Comparison of ENCODE assay signal across 8 cellular contexts in genomic region chr15:74461847-74462511, GRCh38. TPM values are rescaled to one million over a fixed set of nuclear protein-coding genes. Genes with fewer than 3 reads are reported as not detected.
DNase-seq lines count a peak whose midpoint lies in the region; ATAC-seq, FAIRE-seq and TF ChIP-seq lines count a peak whose summit lies in the region.

No MANE protein-coding gene starts in this region.

- H3K36me3 ChIP-seq in BE2C (peaks cover 8% of the 10 kb centered on the region), HUES6 (ENCODE audit: control insufficient read depth, insufficient read depth, low read length) (peaks cover 11% of the 10 kb centered on the region; the same call in 1 of the 2 replicates), GM12878 (ENCODE audit: control insufficient read depth in 2 of 2, insufficient read depth in 2 of 2, low read length in 1 of 2) (peaks cover 0 to under 1% of the 10 kb centered on the region in 2 experiments; a peak in 1 of 4 replicates)

- TF ChIP-seq RAD21 in GM12878 (IDR thresholded peaks at IDR 0.05; ENCODE audit: insufficient read depth, low read depth, low read length) = no peak

- POLR2A ChIA-PET in GM12878 (lab: Charles Lee) = interaction anchor here (0.7 to 3.0 kb wide), 17 partner anchors 11 to 468 kb away, joined by 3 to 18 read pairs (median 4); partner anchors contain the start of genes ARID3B, CLK3 and PML

- no TSS peak for BruUV-seq in GM12878 (replicated peaks; lab: Mats Ljungman, UMichigan)

- H3K9ac ChIP-seq in HUES6 (ENCODE audit: low read length) (peak overlapping the region; percentile 69), GM12878 (ENCODE audit: control insufficient read depth, insufficient read depth, low read length) (peak overlapping the region; percentile 87)

- H3K9me3 ChIP-seq in BE2C (no peaks in the 10 kb centered on the region), HUES6 (ENCODE audit: control insufficient read depth, insufficient read depth, low read depth, low read length) (peaks cover 3% of the 10 kb centered on the region; the same call in 1 of the 2 replicates), GM12878 (replicated peaks; ENCODE audit: control insufficient read depth, insufficient read depth, low read length) (peaks cover 3% of the 10 kb centered on the region; the same call in 2 of the 3 replicates), mononuclear cell (ENCODE audit: low read depth, low read length) (no peaks in the 10 kb centered on the region)

- DNase-seq in BE2C = no peak
- DNase-seq in GM12878 (ENCODE audit: low read depth, low spot score) = no peak
- no peak for DNase-seq in NCI-H1092 treated with DMSO at 0.1 percent for 48 hours (lab: John Stamatoyannopoulos, UW)
- no peak for DNase-seq in NCI-H187 (lab: John Stamatoyannopoulos, UW)
- DNase-seq in superior temporal gyrus (ENCODE audit: extremely low spot score) = no peak

- peak overlapping the region; percentile 8; the same call in 1 of the 2 replicates for H3K27ac ChIP-seq in HUES6 (ENCODE audit: low read depth, low read length)
- H3K27ac ChIP-seq in GM12878 (ENCODE audit: control insufficient read depth, insufficient read depth) = peak overlapping the region; percentile 93

- TF ChIP-seq POLR2A in GM12878 (IDR thresholded peaks at IDR 0.05; ENCODE audit: low read depth, low read length) = no peak

- H3K4me3 ChIP-seq in BE2C (ENCODE audit: low read depth, low read length) (peak overlapping the region; percentile 96), HUES6 (ENCODE audit: low read depth, low read length) (peak overlapping the region; percentile 77), GM12878 (peak overlapping the region; percentile 92), mononuclear cell (ENCODE audit: low read length) (peak overlapping the region; percentile 80)

- RAD21 ChIA-PET in GM12878 (lab: Charles Lee; ENCODE audit: unreplicated experiment) = interaction anchor here (1.0 to 3.9 kb wide), 12 partner anchors 22 to 168 kb away, joined by 3 to 36 read pairs (median 5); partner anchors contain the start of gene ARID3B

- peak overlapping the region; percentile 75 for H3K4me2 ChIP-seq in GM12878 (ENCODE audit: control insufficient read depth, insufficient read depth)

- intact Hi-C loops in GM12878 (cut with micrococcal nuclease; ENCODE audit: unreplicated experiment) = loop anchor here (1.0 kb wide), 3 partner anchors 28 to 153 kb away; partner anchors contain the start of gene CLK3

- SMC1A ChIA-PET in GM12878 (lab: Charles Lee; ENCODE audit: uncharacterized antibody, unreplicated experiment) = interaction anchor here (0.8 to 3.9 kb wide), 10 partner anchors 9 to 117 kb away, joined by 3 to 16 read pairs (median 4); no protein-coding TSS in a partner anchor

- TF ChIP-seq CTCF in BE2C (IDR thresholded peaks at IDR 0.05; ENCODE audit: low read depth, low read length) = no peak
- no peak for TF ChIP-seq CTCF in GM12878 (IDR thresholded peaks at IDR 0.05 in 2 of 3, conservative IDR thresholded peaks at IDR 0.05 in 1 of 3; ENCODE audit: control insufficient read depth in 2 of 3, extremely low read depth in 1 of 3, insufficient read depth in 1 of 3, low read depth in 3 of 3, low read length in 3 of 3)

- in situ Hi-C loops in GM12878 (cut with MboI) = no loop called here

- H4K20me1 ChIP-seq in GM12878 (ENCODE audit: control insufficient read depth, insufficient read depth) = no peaks in the 10 kb centered on the region

- H3K79me2 ChIP-seq in GM12878 (ENCODE audit: control insufficient read depth, insufficient read depth, low read length) = peaks cover 64% of the 10 kb centered on the region

- ATAC-seq in GM12878 = no peak
- no peak for ATAC-seq in GM19351 (IDR thresholded peaks at IDR 0.05; ENCODE audit: unreplicated experiment)

- WGBS in GM12878 (ENCODE audit: insufficient coverage, insufficient replicate concordance, low lambda C conversion rate, missing lambda C conversion rate) = 1% methylated on average over 8 of the region's 8 CpGs

- H3K4me1 ChIP-seq in BE2C (no peaks in the 10 kb centered on the region), HUES6 (ENCODE audit: control insufficient read depth, insufficient read depth, low read length) (peaks cover 5% of the 10 kb centered on the region; the same call in 1 of the 2 replicates), GM12878 (ENCODE audit: control insufficient read depth, insufficient read depth, low read length) (peaks cover 11% of the 10 kb centered on the region), mononuclear cell (ENCODE audit: insufficient read depth, low read length) (peaks cover 33% of the 10 kb centered on the region)

- no peak for TF ChIP-seq EP300 in GM12878 (IDR thresholded peaks at IDR 0.05; ENCODE audit: borderline replicate concordance in 1 of 2, control insufficient read depth in 1 of 2, low read depth in 2 of 2, low read length in 2 of 2)

- CTCF ChIA-PET in GM12878 (lab: Yijun Ruan, JAX) = interaction anchor here (0.6 to 5.4 kb wide), 15 partner anchors 8 to 181 kb away, joined by 3 to 26 read pairs (median 5); partner anchors contain the start of gene CLK3

- H2AFZ ChIP-seq in GM12878 (ENCODE audit: control insufficient read depth, low read depth, low read length) = no peak overlapping the region; the same call in 1 of the 2 replicates

- FAIRE-seq in GM12878 (lab: Jason Lieb, UNC) = no peak

- H3K27me3 ChIP-seq in BE2C (no peaks in the 10 kb centered on the region), HUES6 (ENCODE audit: control insufficient read depth, insufficient read depth, low read length) (no peaks in the 10 kb centered on the region), GM12878 (replicated peaks in 1 of 2; ENCODE audit: control insufficient read depth in 2 of 2, insufficient read depth in 2 of 2, low read length in 1 of 2) (no peaks in the 10 kb centered on the region), mononuclear cell (ENCODE audit: insufficient read depth, low read length) (no peaks in the 10 kb centered on the region)

TF ChIP-seq in GM12878, 131 proteins besides CTCF, POLR2A, EP300 and RAD21:
- TF ChIP-seq NRF1 (conservative IDR thresholded peaks at IDR 0.05; ENCODE audit: low read depth, low read length) (no peak), MTA3 (IDR thresholded peaks at IDR 0.05; ENCODE audit: borderline replicate concordance, low read length) (0 out of 2 replicates have a peak, but pooled peaks have one; percentile 33)
TF ChIP-seq in GM12878: peak in this region for 1.

RNA-seq across cellular contexts. Expression of gene UBL7, which starts 1.0 kb away (rescaled TPM):
- polyA plus RNA-seq in BE2C (2012; ENCODE audit: insufficient read depth, insufficient read length, low read depth) = 84.1 TPM
- total RNA-seq in GM12878 (2013; cell fraction: nucleolus; rRNA removed) = 22.7 and 26.2 TPM in 2 replicates
- 106 and 107 TPM in 2 replicates for total RNA-seq in GM12878 (2014; rRNA removed)
- 44.3 and 46.6 TPM in 2 replicates for total RNA-seq in GM12878 (2014; rRNA removed; fragmentation: Illumina TruSeq; extraction: Trizol)
- total RNA-seq in GM12878 (2021) = 81.3 and 84.8 TPM in 2 replicates
- polyA plus RNA-seq in GM12878 (2011; ENCODE audit: low read depth) = 33.5 TPM
- 72.6 and 89.7 TPM in 2 replicates for polyA plus RNA-seq in GM12878 (2011; rRNA removed)
- polyA plus RNA-seq in GM12878 (2011; cell fraction: cytosol; rRNA removed) = 138 and 156 TPM in 2 replicates
- 60.8 and 62.4 TPM in 2 replicates for polyA plus RNA-seq in GM12878 (2011; cell fraction: nucleus; rRNA removed)
- 57.3 and 69.1 TPM in 2 replicates for polyA plus RNA-seq in GM12878 (2012)
- 61.3 and 90.5 TPM in 2 replicates for polyA plus RNA-seq in GM12878 (2014; fragmentation: Illumina TruSeq; extraction: Trizol)
- polyA plus RNA-seq in GM12878 (2014; fragmentation: Nextera tagmentation; extraction: Ambion mirVana) = 10 to 100 TPM; 25.9 to 59.1 TPM
- 117 and 135 TPM in 2 replicates for polyA plus RNA-seq in GM12878 (2014; rRNA removed)
- polyA plus RNA-seq in GM12878 (2016; fragmentation: Nextera tagmentation; extraction: Ambion mirVana) = 100 to 1,000 TPM; 123 to 145 TPM
- 79.1 and 122 TPM in 2 replicates for polyA minus RNA-seq in GM12878 (2011; rRNA and poly(A)+ RNA removed)
- 32.5 and 36.5 TPM in 2 replicates for polyA minus RNA-seq in GM12878 (2011; cell fraction: cytosol; rRNA and poly(A)+ RNA removed)
- polyA minus RNA-seq in GM12878 (2011; cell fraction: nucleus; rRNA and poly(A)+ RNA removed) = 17.3 and 22.1 TPM in 2 replicates
- total RNA-seq in mononuclear cell = 23.1 TPM

RNA-seq across cellular contexts. Expression of gene SEMA7A, which starts 28.2 kb away (rescaled TPM):
- 2.8 TPM for polyA plus RNA-seq in BE2C (2012; ENCODE audit: insufficient read depth, insufficient read length, low read depth)
- total RNA-seq in GM12878 (2013; cell fraction: nucleolus; rRNA removed) = 137 and 160 TPM in 2 replicates
- total RNA-seq in GM12878 (2014; rRNA removed) (56.3 and 58.3 TPM in 2 replicates), GM12878 (2014; rRNA removed; fragmentation: Illumina TruSeq; extraction: Trizol) (48.7 and 52.9 TPM in 2 replicates), GM12878 (2021) (112 and 114 TPM in 2 replicates), mononuclear cell (5.9 TPM)
- polyA plus RNA-seq in GM12878 (2011; ENCODE audit: low read depth) = 33.6 TPM
- polyA plus RNA-seq in GM12878 (2011; rRNA removed) (37.6 and 65.2 TPM in 2 replicates), GM12878 (2014; fragmentation: Illumina TruSeq; extraction: Trizol) (47.9 and 70.5 TPM in 2 replicates), GM12878 (2014; fragmentation: Nextera tagmentation; extraction: Ambion mirVana) (1 to 10 TPM in 1 of 2 experiments, under 1 TPM in 1; 0.08 to 1.1 TPM), GM12878 (2014; rRNA removed) (99.1 and 99.2 TPM in 2 replicates), GM12878 (2016; fragmentation: Nextera tagmentation; extraction: Ambion mirVana) (10 to 100 TPM; 13.3 to 15.6 TPM)
- polyA plus RNA-seq in GM12878 (2011; cell fraction: cytosol; rRNA removed) = 115 and 126 TPM in 2 replicates
- 208 and 229 TPM in 2 replicates for polyA plus RNA-seq in GM12878 (2011; cell fraction: nucleus; rRNA removed)
- 60.0 and 110 TPM in 2 replicates for polyA plus RNA-seq in GM12878 (2012)
- polyA minus RNA-seq in GM12878 (2011; rRNA and poly(A)+ RNA removed) = 75.6 and 130 TPM in 2 replicates
- polyA minus RNA-seq in GM12878 (2011; cell fraction: cytosol; rRNA and poly(A)+ RNA removed) = 48.1 and 52.4 TPM in 2 replicates
- polyA minus RNA-seq in GM12878 (2011; cell fraction: nucleus; rRNA and poly(A)+ RNA removed) = 48.2 and 63.7 TPM in 2 replicates
